Comparison of ENCODE assay signal across 1 cellular context in the genomic region with DNA sequence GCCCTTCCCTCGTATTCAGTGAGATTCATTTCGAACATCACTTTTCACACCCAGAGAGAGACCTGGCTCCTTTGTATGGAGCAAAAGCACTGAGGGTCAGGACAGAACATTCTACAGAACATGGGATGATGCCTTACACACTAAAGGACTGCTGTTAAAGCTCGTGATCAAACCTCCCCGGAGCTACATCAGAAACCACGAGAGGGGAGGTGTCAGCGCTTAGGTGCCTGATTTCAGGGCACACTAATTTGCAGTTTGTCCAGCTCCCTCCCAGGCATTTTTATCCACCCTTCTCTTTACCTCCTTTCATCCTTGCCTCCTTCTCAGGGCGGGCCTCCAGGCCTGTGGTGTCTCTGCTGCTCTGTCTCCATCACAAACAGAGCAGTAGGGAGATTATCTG.
A peak's percentile ranks its signal among the peaks of the same experiment; 100 is the strongest.
TF ChIP-seq lines count a peak whose summit lies in the region.

No MANE protein-coding gene starts in this region.

TF ChIP-seq in K562, 482 proteins besides CTCF, POLR2A, EP300 and RAD21 (continued from another document and continues in another):
- TF ChIP-seq, protein P1, sequence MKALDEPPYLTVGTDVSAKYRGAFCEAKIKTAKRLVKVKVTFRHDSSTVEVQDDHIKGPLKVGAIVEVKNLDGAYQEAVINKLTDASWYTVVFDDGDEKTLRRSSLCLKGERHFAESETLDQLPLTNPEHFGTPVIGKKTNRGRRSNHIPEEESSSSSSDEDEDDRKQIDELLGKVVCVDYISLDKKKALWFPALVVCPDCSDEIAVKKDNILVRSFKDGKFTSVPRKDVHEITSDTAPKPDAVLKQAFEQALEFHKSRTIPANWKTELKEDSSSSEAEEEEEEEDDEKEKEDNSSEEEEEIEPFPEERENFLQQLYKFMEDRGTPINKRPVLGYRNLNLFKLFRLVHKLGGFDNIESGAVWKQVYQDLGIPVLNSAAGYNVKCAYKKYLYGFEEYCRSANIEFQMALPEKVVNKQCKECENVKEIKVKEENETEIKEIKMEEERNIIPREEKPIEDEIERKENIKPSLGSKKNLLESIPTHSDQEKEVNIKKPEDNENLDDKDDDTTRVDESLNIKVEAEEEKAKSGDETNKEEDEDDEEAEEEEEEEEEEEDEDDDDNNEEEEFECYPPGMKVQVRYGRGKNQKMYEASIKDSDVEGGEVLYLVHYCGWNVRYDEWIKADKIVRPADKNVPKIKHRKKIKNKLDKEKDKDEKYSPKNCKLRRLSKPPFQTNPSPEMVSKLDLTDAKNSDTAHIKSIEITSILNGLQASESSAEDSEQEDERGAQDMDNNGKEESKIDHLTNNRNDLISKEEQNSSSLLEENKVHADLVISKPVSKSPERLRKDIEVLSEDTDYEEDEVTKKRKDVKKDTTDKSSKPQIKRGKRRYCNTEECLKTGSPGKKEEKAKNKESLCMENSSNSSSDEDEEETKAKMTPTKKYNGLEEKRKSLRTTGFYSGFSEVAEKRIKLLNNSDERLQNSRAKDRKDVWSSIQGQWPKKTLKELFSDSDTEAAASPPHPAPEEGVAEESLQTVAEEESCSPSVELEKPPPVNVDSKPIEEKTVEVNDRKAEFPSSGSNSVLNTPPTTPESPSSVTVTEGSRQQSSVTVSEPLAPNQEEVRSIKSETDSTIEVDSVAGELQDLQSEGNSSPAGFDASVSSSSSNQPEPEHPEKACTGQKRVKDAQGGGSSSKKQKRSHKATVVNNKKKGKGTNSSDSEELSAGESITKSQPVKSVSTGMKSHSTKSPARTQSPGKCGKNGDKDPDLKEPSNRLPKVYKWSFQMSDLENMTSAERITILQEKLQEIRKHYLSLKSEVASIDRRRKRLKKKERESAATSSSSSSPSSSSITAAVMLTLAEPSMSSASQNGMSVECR (CRISPR knock-in tag; IDR thresholded peaks at IDR 0.05): no peak
- TF ChIP-seq ZNF695 (CRISPR knock-in tag; IDR thresholded peaks at IDR 0.05) (0 out of 2 replicates have a peak, but pooled peaks have one; percentile 44), ZNF696 (CRISPR knock-in tag; conservative IDR thresholded peaks at IDR 0.05) (no peak), ZNF408 (CRISPR knock-in tag; IDR thresholded peaks at IDR 0.05; ENCODE audit: low read depth) (peak; percentile 70; the same call in 1 of the 2 replicates), MTF1 (CRISPR knock-in tag; IDR thresholded peaks at IDR 0.05; ENCODE audit: borderline replicate concordance) (0 out of 2 replicates have a peak, but pooled peaks have one; percentile 31), NR2F6 (CRISPR knock-in tag; IDR thresholded peaks at IDR 0.05) (0 out of 2 replicates have a peak, but pooled peaks have one; percentile 34), PYGO2 (tag; IDR thresholded peaks at IDR 0.05) (no peak), TEAD1 (CRISPR knock-in tag; IDR thresholded peaks at IDR 0.05) (no peak), POLR2B (IDR thresholded peaks at IDR 0.05; ENCODE audit: low read depth, partially characterized antibody) (no peak), CBX1 (IDR thresholded peaks at IDR 0.05; ENCODE audit: low read depth) (no peak), MTA3 (IDR thresholded peaks at IDR 0.05; ENCODE audit: borderline replicate concordance) (no peak), ZNF165 (CRISPR knock-in tag; IDR thresholded peaks at IDR 0.05; ENCODE audit: borderline replicate concordance) (0 out of 2 replicates have a peak, but pooled peaks have one; percentile 52), CEBPB (tag; IDR thresholded peaks at IDR 0.05) (no peak), ZBTB12 (CRISPR knock-in tag; IDR thresholded peaks at IDR 0.05) (peak; percentile 45; the same call in 1 of the 2 replicates), STAG1 (CRISPR knock-in tag; IDR thresholded peaks at IDR 0.05; ENCODE audit: borderline replicate concordance) (0 out of 2 replicates have a peak, but pooled peaks have one; percentile 35), OTX1 (CRISPR knock-in tag; IDR thresholded peaks at IDR 0.05) (peak; percentile 73), ZFP36 (IDR thresholded peaks at IDR 0.05; ENCODE audit: low read depth, low read length, partially characterized antibody) (peak; percentile 5), E2F3 (CRISPR knock-in tag; IDR thresholded peaks at IDR 0.05) (0 out of 2 replicates have a peak, but pooled peaks have one; percentile 25), SLC30A9 (CRISPR knock-in tag; IDR thresholded peaks at IDR 0.05) (no peak), CTBP1 (IDR thresholded peaks at IDR 0.05; ENCODE audit: borderline replicate concordance) (peak; percentile 14; the same call in 1 of the 2 replicates), ZNF707 (CRISPR knock-in tag; conservative IDR thresholded peaks at IDR 0.05) (0 out of 2 replicates have a peak, but pooled peaks have one; percentile 42), ZBTB11 (CRISPR knock-in tag; IDR thresholded peaks at IDR 0.05) (0 out of 6 replicates have a peak, but pooled peaks of 1 of the 3 experiments have one; percentile 42), ZNF830 (CRISPR knock-in tag; IDR thresholded peaks at IDR 0.05) (no peak), HDAC6 (IDR thresholded peaks at IDR 0.05; ENCODE audit: low read depth, low read length) (0 out of 2 replicates have a peak, but pooled peaks have one; percentile 31), ELF4 (CRISPR knock-in tag; IDR thresholded peaks at IDR 0.05) (peak; percentile 32; the same call in 1 of the 2 replicates), NFYB (IDR thresholded peaks at IDR 0.05; ENCODE audit: extremely low read depth, insufficient read length) (no peak), PHF20 (IDR thresholded peaks at IDR 0.05; ENCODE audit: partially characterized antibody) (no peak), ZNF282 (CRISPR knock-in tag; IDR thresholded peaks at IDR 0.05) (no peak)
- TF ChIP-seq, protein P2, sequence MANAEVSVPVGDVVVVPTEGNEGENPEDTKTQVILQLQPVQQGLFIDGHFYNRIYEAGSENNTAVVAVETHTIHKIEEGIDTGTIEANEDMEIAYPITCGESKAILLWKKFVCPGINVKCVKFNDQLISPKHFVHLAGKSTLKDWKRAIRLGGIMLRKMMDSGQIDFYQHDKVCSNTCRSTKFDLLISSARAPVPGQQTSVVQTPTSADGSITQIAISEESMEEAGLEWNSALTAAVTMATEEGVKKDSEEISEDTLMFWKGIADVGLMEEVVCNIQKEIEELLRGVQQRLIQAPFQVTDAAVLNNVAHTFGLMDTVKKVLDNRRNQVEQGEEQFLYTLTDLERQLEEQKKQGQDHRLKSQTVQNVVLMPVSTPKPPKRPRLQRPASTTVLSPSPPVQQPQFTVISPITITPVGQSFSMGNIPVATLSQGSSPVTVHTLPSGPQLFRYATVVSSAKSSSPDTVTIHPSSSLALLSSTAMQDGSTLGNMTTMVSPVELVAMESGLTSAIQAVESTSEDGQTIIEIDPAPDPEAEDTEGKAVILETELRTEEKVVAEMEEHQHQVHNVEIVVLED (CRISPR knock-in tag; IDR thresholded peaks at IDR 0.05): 0 out of 2 replicates have a peak, but pooled peaks have one; percentile 18
- TF ChIP-seq, protein P3, sequence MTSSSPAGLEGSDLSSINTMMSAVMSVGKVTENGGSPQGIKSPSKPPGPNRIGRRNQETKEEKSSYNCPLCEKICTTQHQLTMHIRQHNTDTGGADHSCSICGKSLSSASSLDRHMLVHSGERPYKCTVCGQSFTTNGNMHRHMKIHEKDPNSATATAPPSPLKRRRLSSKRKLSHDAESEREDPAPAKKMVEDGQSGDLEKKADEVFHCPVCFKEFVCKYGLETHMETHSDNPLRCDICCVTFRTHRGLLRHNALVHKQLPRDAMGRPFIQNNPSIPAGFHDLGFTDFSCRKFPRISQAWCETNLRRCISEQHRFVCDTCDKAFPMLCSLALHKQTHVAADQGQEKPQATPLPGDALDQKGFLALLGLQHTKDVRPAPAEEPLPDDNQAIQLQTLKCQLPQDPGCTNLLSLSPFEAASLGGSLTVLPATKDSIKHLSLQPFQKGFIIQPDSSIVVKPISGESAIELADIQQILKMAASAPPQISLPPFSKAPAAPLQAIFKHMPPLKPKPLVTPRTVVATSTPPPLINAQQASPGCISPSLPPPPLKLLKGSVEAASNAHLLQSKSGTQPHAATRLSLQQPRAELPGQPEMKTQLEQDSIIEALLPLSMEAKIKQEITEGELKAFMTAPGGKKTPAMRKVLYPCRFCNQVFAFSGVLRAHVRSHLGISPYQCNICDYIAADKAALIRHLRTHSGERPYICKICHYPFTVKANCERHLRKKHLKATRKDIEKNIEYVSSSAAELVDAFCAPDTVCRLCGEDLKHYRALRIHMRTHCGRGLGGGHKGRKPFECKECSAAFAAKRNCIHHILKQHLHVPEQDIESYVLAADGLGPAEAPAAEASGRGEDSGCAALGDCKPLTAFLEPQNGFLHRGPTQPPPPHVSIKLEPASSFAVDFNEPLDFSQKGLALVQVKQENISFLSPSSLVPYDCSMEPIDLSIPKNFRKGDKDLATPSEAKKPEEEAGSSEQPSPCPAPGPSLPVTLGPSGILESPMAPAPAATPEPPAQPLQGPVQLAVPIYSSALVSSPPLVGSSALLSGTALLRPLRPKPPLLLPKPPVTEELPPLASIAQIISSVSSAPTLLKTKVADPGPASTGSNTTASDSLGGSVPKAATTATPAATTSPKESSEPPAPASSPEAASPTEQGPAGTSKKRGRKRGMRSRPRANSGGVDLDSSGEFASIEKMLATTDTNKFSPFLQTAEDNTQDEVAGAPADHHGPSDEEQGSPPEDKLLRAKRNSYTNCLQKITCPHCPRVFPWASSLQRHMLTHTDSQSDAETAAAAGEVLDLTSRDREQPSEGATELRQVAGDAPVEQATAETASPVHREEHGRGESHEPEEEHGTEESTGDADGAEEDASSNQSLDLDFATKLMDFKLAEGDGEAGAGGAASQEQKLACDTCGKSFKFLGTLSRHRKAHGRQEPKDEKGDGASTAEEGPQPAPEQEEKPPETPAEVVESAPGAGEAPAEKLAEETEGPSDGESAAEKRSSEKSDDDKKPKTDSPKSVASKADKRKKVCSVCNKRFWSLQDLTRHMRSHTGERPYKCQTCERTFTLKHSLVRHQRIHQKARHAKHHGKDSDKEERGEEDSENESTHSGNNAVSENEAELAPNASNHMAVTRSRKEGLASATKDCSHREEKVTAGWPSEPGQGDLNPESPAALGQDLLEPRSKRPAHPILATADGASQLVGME (CRISPR knock-in tag; IDR thresholded peaks at IDR 0.05): 0 out of 2 replicates have a peak, but pooled peaks have one; percentile 22
- TF ChIP-seq, protein P4, sequence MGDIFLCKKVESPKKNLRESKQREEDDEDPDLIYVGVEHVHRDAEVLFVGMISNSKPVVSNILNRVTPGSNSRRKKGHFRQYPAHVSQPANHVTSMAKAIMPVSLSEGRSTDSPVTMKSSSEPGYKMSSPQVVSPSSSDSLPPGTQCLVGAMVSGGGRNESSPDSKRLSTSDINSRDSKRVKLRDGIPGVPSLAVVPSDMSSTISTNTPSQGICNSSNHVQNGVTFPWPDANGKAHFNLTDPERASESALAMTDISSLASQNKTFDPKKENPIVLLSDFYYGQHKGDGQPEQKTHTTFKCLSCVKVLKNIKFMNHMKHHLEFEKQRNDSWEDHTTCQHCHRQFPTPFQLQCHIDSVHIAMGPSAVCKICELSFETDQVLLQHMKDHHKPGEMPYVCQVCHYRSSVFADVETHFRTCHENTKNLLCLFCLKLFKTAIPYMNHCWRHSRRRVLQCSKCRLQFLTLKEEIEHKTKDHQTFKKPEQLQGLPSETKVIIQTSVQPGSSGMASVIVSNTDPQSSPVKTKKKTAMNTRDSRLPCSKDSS (IDR thresholded peaks at IDR 0.05; ENCODE audit: low read depth, partially characterized antibody): no peak
- TF ChIP-seq, protein P5, sequence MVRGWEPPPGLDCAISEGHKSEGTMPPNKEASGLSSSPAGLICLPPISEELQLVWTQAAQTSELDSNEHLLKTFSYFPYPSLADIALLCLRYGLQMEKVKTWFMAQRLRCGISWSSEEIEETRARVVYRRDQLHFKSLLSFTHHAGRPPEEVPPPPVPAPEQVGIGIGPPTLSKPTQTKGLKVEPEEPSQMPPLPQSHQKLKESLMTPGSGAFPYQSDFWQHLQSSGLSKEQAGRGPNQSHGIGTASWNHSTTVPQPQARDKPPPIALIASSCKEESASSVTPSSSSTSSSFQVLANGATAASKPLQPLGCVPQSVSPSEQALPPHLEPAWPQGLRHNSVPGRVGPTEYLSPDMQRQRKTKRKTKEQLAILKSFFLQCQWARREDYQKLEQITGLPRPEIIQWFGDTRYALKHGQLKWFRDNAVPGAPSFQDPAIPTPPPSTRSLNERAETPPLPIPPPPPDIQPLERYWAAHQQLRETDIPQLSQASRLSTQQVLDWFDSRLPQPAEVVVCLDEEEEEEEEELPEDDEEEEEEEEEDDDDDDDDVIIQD (CRISPR knock-in tag; IDR thresholded peaks at IDR 0.05): 0 out of 2 replicates have a peak, but pooled peaks have one; percentile 22
- TF ChIP-seq, protein P6, sequence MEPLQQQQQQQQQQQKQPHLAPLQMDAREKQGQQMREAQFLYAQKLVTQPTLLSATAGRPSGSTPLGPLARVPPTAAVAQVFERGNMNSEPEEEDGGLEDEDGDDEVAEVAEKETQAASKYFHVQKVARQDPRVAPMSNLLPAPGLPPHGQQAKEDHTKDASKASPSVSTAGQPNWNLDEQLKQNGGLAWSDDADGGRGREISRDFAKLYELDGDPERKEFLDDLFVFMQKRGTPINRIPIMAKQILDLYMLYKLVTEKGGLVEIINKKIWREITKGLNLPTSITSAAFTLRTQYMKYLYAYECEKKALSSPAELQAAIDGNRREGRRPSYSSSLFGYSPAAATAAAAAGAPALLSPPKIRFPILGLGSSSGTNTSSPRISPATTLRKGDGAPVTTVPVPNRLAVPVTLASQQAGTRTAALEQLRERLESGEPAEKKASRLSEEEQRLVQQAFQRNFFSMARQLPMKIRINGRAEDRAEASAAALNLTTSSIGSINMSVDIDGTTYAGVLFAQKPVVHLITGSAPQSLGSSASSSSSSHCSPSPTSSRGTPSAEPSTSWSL (CRISPR knock-in tag; IDR thresholded peaks at IDR 0.05; ENCODE audit: borderline replicate concordance): peak; percentile 91; the same call in 1 of the 2 replicates
